8 cellular contexts compared by ENCODE assay signal in the genomic region with DNA sequence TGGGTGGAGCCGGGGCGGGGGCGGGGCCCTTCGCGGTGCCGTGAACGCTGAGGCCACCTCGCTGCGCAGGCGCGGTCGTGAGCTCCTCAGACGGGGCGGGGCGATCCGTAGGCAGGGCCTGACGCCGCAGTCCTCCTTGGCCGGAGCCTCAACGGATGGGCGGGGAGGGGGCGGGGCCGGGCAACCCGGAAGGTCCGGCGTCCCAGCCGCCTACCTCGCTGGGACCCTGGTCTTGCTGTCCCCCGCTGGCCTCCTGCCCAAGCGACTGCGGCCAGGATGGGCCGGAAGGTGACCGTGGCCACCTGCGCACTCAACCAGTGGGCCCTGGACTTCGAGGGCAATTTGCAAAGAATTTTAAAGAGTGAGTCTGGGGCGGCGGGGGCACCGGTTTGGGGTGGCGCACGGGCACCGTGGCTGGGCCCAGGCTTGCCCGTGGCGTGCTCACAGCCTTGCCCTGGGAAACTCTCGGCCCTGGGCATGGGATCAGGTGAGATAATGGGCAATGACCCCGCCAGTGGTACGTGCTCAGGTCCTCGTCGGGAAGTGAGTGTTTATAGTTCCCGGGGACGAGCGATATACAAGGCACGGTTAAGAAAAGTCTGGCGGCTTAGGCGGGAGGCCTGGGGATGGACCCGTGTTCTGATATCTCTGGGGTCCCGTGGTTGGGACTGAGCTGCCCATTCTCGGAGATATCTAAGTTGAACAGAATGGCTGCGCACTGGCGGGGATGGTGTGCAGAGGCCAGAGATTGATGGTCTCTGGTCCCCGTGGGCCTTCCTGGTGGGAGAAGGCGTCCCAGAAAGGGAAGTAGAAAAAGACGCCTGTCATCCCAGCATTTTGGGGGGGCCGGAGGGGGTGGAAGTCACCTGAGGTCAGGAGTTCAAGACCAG. TPM values are rescaled to one million over a fixed set of nuclear protein-coding genes. Genes with fewer than 3 reads are reported as not detected.
A peak's percentile ranks its signal among the peaks of the same experiment; 100 is the strongest.
DNase-seq lines count a peak whose midpoint lies in the region; ATAC-seq and TF ChIP-seq lines count a peak whose summit lies in the region.

NADSYN1 (plus strand) TSS at position 183 of the 890 bp plus-strand sequence; CDS start at position 277, 94 bp downstream.

- 2% methylated on average over 35 of the region's 63 CpGs for WGBS in prostate gland

- H3K9me3 Mint-ChIP-seq in T-helper 1 cell treated with Interleukin-12 subunit alpha and Interleukin-12 subunit beta and Interleukin-4 antibody, amounts not matched to agents 30 μg/mL and 1 μg/mL, for 36 hours: no peaks in the 10 kb centered on the region

- intact Hi-C loops in left ventricle myocardium inferior (cut with micrococcal nuclease) (no loop called here), prostate gland (cut with DNase I) (no loop called here)

- no peaks in the 10 kb centered on the region for H3K27me3 Mint-ChIP-seq in T-helper 1 cell treated with Interleukin-12 subunit alpha and Interleukin-12 subunit beta and Interleukin-4 antibody, amounts not matched to agents 30 μg/mL and 1 μg/mL, for 36 hours (ENCODE audit: low read depth)

- H3K27me3 ChIP-seq in left ventricle myocardium inferior (ENCODE audit: low read depth): no peaks in the 10 kb centered on the region
- H3K27me3 ChIP-seq in prostate gland (replicated peaks; ENCODE audit: insufficient read depth): no peaks in the 10 kb centered on the region

- peaks cover 47% of the 10 kb centered on the region for H3K4me1 ChIP-seq in left ventricle myocardium inferior
- peaks cover 13% of the 10 kb centered on the region for H3K4me1 ChIP-seq in prostate gland (replicated peaks)

- H3K4me3 ChIP-seq in left ventricle myocardium inferior (peak within 1 kb of the TSS; percentile 97), prostate gland (peak within 1 kb of the TSS; percentile 58 to 85)

- DNase-seq in GM10266 (ENCODE audit: extremely low spot score) (peak; percentile 98), NCI-H1694 treated with DMSO at 0.1 percent for 48 hours (lab: John Stamatoyannopoulos, UW) (peak; percentile 59), amniotic stem cell (lab: John Stamatoyannopoulos, UW) (peak; percentile 96), left ventricle myocardium inferior (peak; percentile 98), prostate gland (ENCODE audit: low spot score) (peak; percentile 96), ureter (ENCODE audit: low spot score) (peak; percentile 98)

- TF ChIP-seq CTCF in GM10266 (IDR thresholded peaks at IDR 0.05; ENCODE audit: control insufficient read depth, insufficient read depth, low read depth, missing control alignments) (no peak), left ventricle myocardium inferior (IDR thresholded peaks at IDR 0.05; ENCODE audit: borderline replicate concordance) (no peak), prostate gland (IDR thresholded peaks at IDR 0.05) (peak in 1 of 4 experiments; percentile 5)

- H3K4me3 Mint-ChIP-seq in T-helper 1 cell treated with Interleukin-12 subunit alpha and Interleukin-12 subunit beta and Interleukin-4 antibody, amounts not matched to agents 30 μg/mL and 1 μg/mL, for 36 hours: peak within 1 kb of the TSS; percentile 91

- H3K36me3 Mint-ChIP-seq in T-helper 1 cell treated with Interleukin-12 subunit alpha and Interleukin-12 subunit beta and Interleukin-4 antibody, amounts not matched to agents 30 μg/mL and 1 μg/mL, for 36 hours (ENCODE audit: low read depth): peaks cover 26% of the 10 kb centered on the region

- peak within 1 kb of the TSS; percentile 91 for H3K27ac Mint-ChIP-seq in T-helper 1 cell treated with Interleukin-12 subunit alpha and Interleukin-12 subunit beta and Interleukin-4 antibody, amounts not matched to agents 30 μg/mL and 1 μg/mL, for 36 hours

- H3K27ac ChIP-seq in left ventricle myocardium inferior (replicated peaks) (peak within 1 kb of the TSS; percentile 85), prostate gland (peak within 1 kb of the TSS; percentile 78 to 86)

- ATAC-seq in HG02798 (IDR thresholded peaks at IDR 0.05; ENCODE audit: poor library complexity, unreplicated experiment): peak; percentile 64

- peaks cover 34% of the 10 kb centered on the region for H3K36me3 ChIP-seq in left ventricle myocardium inferior
- no peaks in the 10 kb centered on the region for H3K36me3 ChIP-seq in prostate gland

- peaks cover 54% of the 10 kb centered on the region for H3K4me1 Mint-ChIP-seq in T-helper 1 cell treated with Interleukin-12 subunit alpha and Interleukin-12 subunit beta and Interleukin-4 antibody, amounts not matched to agents 30 μg/mL and 1 μg/mL, for 36 hours (ENCODE audit: low read depth)

- H3K9me3 ChIP-seq in left ventricle myocardium inferior (replicated peaks) (no peaks in the 10 kb centered on the region), prostate gland (no peaks in the 10 kb centered on the region)

- TF ChIP-seq POLR2A in prostate gland (IDR thresholded peaks at IDR 0.05): peak; percentile 66

RNA-seq across cellular contexts. Expression of gene NADSYN1, which starts in this region (rescaled TPM):
- total RNA-seq in left ventricle myocardium inferior (17.5 TPM), prostate gland (10 to 100 TPM; 56.6 to 80.2 TPM), ureter (262 TPM)

Comparison
In these comparisons a context has a peak if more than half of its experiments do, and no peak if none do; other contexts are left out.
1. Peak in every context shown above with its lines: DNase-seq, ATAC-seq, H3K4me3 ChIP-seq and H3K27ac ChIP-seq.